In the genomic region with DNA sequence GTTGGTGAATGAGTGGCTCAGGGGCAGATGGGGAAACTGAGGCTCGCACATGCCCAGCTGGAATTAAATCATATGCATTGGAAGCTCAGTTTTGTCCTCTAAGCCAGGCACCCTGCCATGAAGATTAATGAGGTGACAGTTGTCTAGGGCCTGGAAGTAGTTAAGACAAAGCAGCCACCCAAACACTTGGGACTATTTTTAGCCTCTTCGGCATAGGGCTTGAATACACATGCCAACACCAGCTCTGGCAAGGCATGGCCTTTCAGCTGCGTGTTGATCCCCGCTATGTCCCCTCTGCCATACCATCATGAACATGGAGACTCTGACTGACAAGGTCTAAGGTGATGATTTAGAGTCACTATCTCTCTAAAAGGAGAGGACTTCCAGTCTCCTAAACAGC, we compare ENCODE assay signal across 21 cellular contexts.
"Had no signal": no experiment of that assay in that cellular context is flagged by ENCODE, and none has a peak within 500 bp of the region (broad histone marks: within the 10 kb centered on the region; RNA-seq: fewer than 3 reads in every experiment).

No MANE protein-coding gene starts in this region.

- H2AFZ ChIP-seq: parathyroid adenoma had no signal

- H3K9ac ChIP-seq: parathyroid adenoma had no signal

- DNase-seq: activated CD4-positive, alpha-beta memory T cell treated with anti-CD3 and anti-CD28 coated beads for 36 hours; activated CD4-positive, alpha-beta T cell treated with anti-CD3 and anti-CD28 coated beads for 48 hours; activated effector memory CD4-positive, alpha-beta T cell treated with Interleukin-2 at 50 U/mL for 16 hours; activated naive CD4-positive, alpha-beta T cell treated with anti-CD3 and anti-CD28 coated beads, Interleukin-2, amount 10 ng/mL, durations not matched to agents 7 days and 5 days; activated T-cell treated with anti-CD3 and anti-CD28 coated beads, Interleukin-2, amount 50 U/mL, for 72 hours; amygdala; effector CD4-positive, alpha-beta T cell; immature natural killer cell; mucosa of descending colon; naive B cell; nucleus accumbens; stimulated activated CD4-positive, alpha-beta T cell treated with anti-CD3 and anti-CD28 coated beads, Interleukin-15, amount 100 ng/mL, for 24 hours; stimulated activated CD4-positive, alpha-beta T cell treated with anti-CD3 and anti-CD28 coated beads, Interleukin-2, amount 100 ng/mL, for 48 hours; stimulated activated CD8-positive, alpha-beta memory T cell treated with anti-CD3 and anti-CD28 coated beads, Interleukin-4, amount 100 ng/mL, for 48 hours; stimulated activated naive CD4-positive, alpha-beta T cell; testis; trophoblast cell; uterus had no signal

- H3K36me3 ChIP-seq: uterus had no signal

- H3K79me2 ChIP-seq: parathyroid adenoma had no signal

- H3K27ac ChIP-seq: parathyroid adenoma, testis, uterus had no signal

- H3K4me2 ChIP-seq: smooth muscle cell had no signal

- H3K27me3 ChIP-seq: testis, uterus had no signal

- H3K4me1 ChIP-seq: parathyroid adenoma, testis, uterus had no signal

- H3K9me3 ChIP-seq: mucosa of descending colon, testis, uterus had no signal

- ATAC-seq: activated T-cell treated with anti-CD3 and anti-CD28 coated beads, Interleukin-2, amount 50 U/mL, for 72 hours; mucosa of descending colon; sciatic nerve had no signal

- H3K4me3 ChIP-seq: mucosa of descending colon, smooth muscle cell, testis, uterus had no signal
